Comparison of ENCODE assay signal across 16 cellular contexts in genomic region chr10:94327649-94328048, GRCh38. TPM values are rescaled to one million over a fixed set of nuclear protein-coding genes. Genes with fewer than 3 reads are reported as not detected.
DNase-seq lines count a peak whose midpoint lies in the region; ATAC-seq, FAIRE-seq and TF ChIP-seq lines count a peak whose summit lies in the region.
"Had no signal": no experiment of that assay in that cellular context is flagged by ENCODE, and none has a peak within 500 bp of the region (broad histone marks: within the 10 kb centered on the region; RNA-seq: fewer than 3 reads in every experiment).

No MANE protein-coding gene starts in this region.

- H3K27ac Mint-ChIP-seq in activated CD4-positive, alpha-beta T cell treated with anti-CD3 and anti-CD28 coated beads for 36 hours: no peak overlapping the region
- H3K27ac Mint-ChIP-seq: CD4-positive, alpha-beta T cell; GM23338 had no signal

- H3K27me3 Mint-ChIP-seq in activated CD4-positive, alpha-beta T cell treated with anti-CD3 and anti-CD28 coated beads for 36 hours: no peaks in the 10 kb centered on the region
- H3K27me3 Mint-ChIP-seq: CD4-positive, alpha-beta T cell had no signal

- no peak for ATAC-seq in activated CD4-positive, alpha-beta T cell treated with anti-CD3 and anti-CD28 coated beads for 36 hours
- no peak for ATAC-seq in HG03097 (IDR thresholded peaks at IDR 0.05; ENCODE audit: low FRiP score, unreplicated experiment)
- ATAC-seq: GM23338, Panc1 had no signal

- DNase-seq in ascending aorta (ENCODE audit: low spot score in 2 of 2): no peak
- DNase-seq in frontal cortex (ENCODE audit: low spot score in 2 of 2): no peak
- DNase-seq in spleen: no peak
- DNase-seq in NK-92 treated with Interleukin-12 subunit alpha and Interleukin-12 subunit beta, amount 100 ng/mL, for 24 hours (lab: John Stamatoyannopoulos, UW): no peak
- no peak for DNase-seq in activated CD4-positive, alpha-beta T cell treated with anti-CD3 and anti-CD28 coated beads for 36 hours
- DNase-seq in activated naive CD4-positive, alpha-beta T cell treated with Interleukin-2 at 50 U/mL for 16 hours: no peak
- DNase-seq: BE2C; CD4-positive, alpha-beta T cell; DMS53; KBM-7; NCI-H146; NCI-H2081 treated with DMSO at 0.1 percent for 48 hours; NCI-H510A had no signal

- peaks cover 52% of the 10 kb centered on the region for H3K36me3 Mint-ChIP-seq in activated CD4-positive, alpha-beta T cell treated with anti-CD3 and anti-CD28 coated beads for 36 hours (ENCODE audit: low read depth)

- H3K27me3 ChIP-seq in ascending aorta (no peaks in the 10 kb centered on the region), spleen (replicated peaks in 1 of 7) (no peaks in the 10 kb centered on the region)
- H3K27me3 ChIP-seq: BE2C had no signal

- H3K4me1 ChIP-seq in ascending aorta (peaks cover 3% of the 10 kb centered on the region in 2 donors), spleen (no peaks in the 10 kb centered on the region)
- H3K4me1 ChIP-seq: BE2C had no signal

- WGBS in spleen, 5 donors: 85 to 95% (median 87%) methylated on average over 1 of the region's 1 CpG

- H3K4me1 Mint-ChIP-seq in activated CD4-positive, alpha-beta T cell treated with anti-CD3 and anti-CD28 coated beads for 36 hours: no peaks in the 10 kb centered on the region
- H3K4me1 Mint-ChIP-seq: GM23338 had no signal

- TF ChIP-seq CTCF in ascending aorta (IDR thresholded peaks at IDR 0.05) (no peak), spleen (IDR thresholded peaks at IDR 0.05 in 8 of 11, conservative IDR thresholded peaks at IDR 0.05 in 3 of 11) (no peak)

- H3K27ac ChIP-seq in ascending aorta (peak overlapping the region; percentile 66 to 78), spleen (peak overlapping the region in 5 of 8 donors; percentile 59 to 80 (median 74))

- no peaks in the 10 kb centered on the region for H3K9me3 Mint-ChIP-seq in activated CD4-positive, alpha-beta T cell treated with anti-CD3 and anti-CD28 coated beads for 36 hours (ENCODE audit: low read depth)
- H3K9me3 Mint-ChIP-seq: CD4-positive, alpha-beta T cell; GM23338 had no signal

- intact Hi-C loops in ascending aorta (cut with DNase I): no loop called here
- intact Hi-C loops in spleen (cut with DNase I; ENCODE audit: low total_unique reads): loop anchor here (10.0 kb wide), 1 partner anchor 413 kb away; no protein-coding TSS in a partner anchor
- intact Hi-C loops in activated CD4-positive, alpha-beta T cell treated with anti-CD3 and anti-CD28 coated beads for 36 hours (cut with DNase I, micrococcal nuclease): no loop called here

- no peak for TF ChIP-seq POLR2A in spleen (IDR thresholded peaks at IDR 0.05)

- H3K9me3 ChIP-seq in ascending aorta (no peaks in the 10 kb centered on the region), spleen (no peaks in the 10 kb centered on the region)
- H3K9me3 ChIP-seq: BE2C had no signal

- H3K4me3 Mint-ChIP-seq in activated CD4-positive, alpha-beta T cell treated with anti-CD3 and anti-CD28 coated beads for 36 hours: no peak overlapping the region
- H3K4me3 Mint-ChIP-seq: CD4-positive, alpha-beta T cell; GM23338 had no signal

- POLR2A ChIA-PET in activated CD4-positive, alpha-beta T cell treated with anti-CD3 and anti-CD28 coated beads for 36 hours (lab: Charles Lee): interaction anchor here (0.6 kb wide), 1 partner anchor 192 kb away, joined by 3 read pairs; no protein-coding TSS in a partner anchor

- FAIRE-seq in frontal cortex (lab: Jason Lieb, UNC): peak; percentile 26

- CTCF ChIA-PET in activated CD4-positive, alpha-beta T cell treated with anti-CD3 and anti-CD28 coated beads for 36 hours (lab: Charles Lee): no interaction called here

- H3K36me3 ChIP-seq in ascending aorta (peaks cover 12 to 40% of the 10 kb centered on the region in 2 donors), spleen (peaks cover 0 to 98% (median 44%) of the 10 kb centered on the region in 6 donors)

- H3K4me3 ChIP-seq in ascending aorta (no peak overlapping the region), spleen (no peak overlapping the region)
- H3K4me3 ChIP-seq: GM23338 had no signal

RNA-seq across cellular contexts. Expression of gene NOC3L, which starts 35.1 kb away (rescaled TPM):
- total RNA-seq in ascending aorta (7.9 TPM), frontal cortex (20.8 TPM), spleen (10 to 100 TPM; 21.7 to 29.6 (median 26.8) TPM)
- 10 to 100 TPM in 2 of 3 donors, 1 to 10 TPM in 1; 9.8 to 12.3 (median 11.0) TPM for polyA plus RNA-seq in spleen
- total RNA-seq in activated CD4-positive, alpha-beta T cell treated with anti-CD3 and anti-CD28 coated beads for 36 hours: 10 to 100 TPM; 50.7 to 53.7 TPM
